ENCODE assay signal across 1 cellular context in genomic region chr16:12260647-12261262, GRCh38.
TF ChIP-seq lines count a peak whose summit lies in the region.

No MANE protein-coding gene starts in this region.

TF ChIP-seq in HepG2, 621 proteins besides CTCF, POLR2A, EP300 and RAD21 (continued from another document and continues in another):
- no peak for TF ChIP-seq ZNF646 (CRISPR knock-in tag; IDR thresholded peaks at IDR 0.05)
- TF ChIP-seq SIX1 (CRISPR knock-in tag; IDR thresholded peaks at IDR 0.05; ENCODE audit: borderline replicate concordance) = no peak
- no peak for TF ChIP-seq PBX2 (CRISPR knock-in tag; IDR thresholded peaks at IDR 0.05)
- TF ChIP-seq SP140L (CRISPR knock-in tag; IDR thresholded peaks at IDR 0.05; ENCODE audit: borderline replicate concordance) = no peak
- TF ChIP-seq PAWR (CRISPR knock-in tag; IDR thresholded peaks at IDR 0.05; ENCODE audit: borderline replicate concordance) = no peak
- TF ChIP-seq CHD4 (IDR thresholded peaks at IDR 0.05; ENCODE audit: borderline replicate concordance, low read length) = peak; percentile 84; the same call in 1 of the 2 replicates
- TF ChIP-seq CBX5 (CRISPR knock-in tag; IDR thresholded peaks at IDR 0.05; ENCODE audit: borderline replicate concordance) = peak; percentile 41; the same call in 1 of the 2 replicates
- no peak for TF ChIP-seq ZNF550 (CRISPR knock-in tag; IDR thresholded peaks at IDR 0.05; ENCODE audit: borderline replicate concordance)
- no peak for TF ChIP-seq ZNF256 (CRISPR knock-in tag; conservative IDR thresholded peaks at IDR 0.05)
- no peak for TF ChIP-seq ZNF614 (CRISPR knock-in tag; IDR thresholded peaks at IDR 0.05; ENCODE audit: borderline replicate concordance)
- 0 out of 2 replicates have a peak, but pooled peaks have one; percentile 95 for TF ChIP-seq ZNF468 (CRISPR knock-in tag; IDR thresholded peaks at IDR 0.05)
- peak; percentile 36; the same call in 1 of the 2 replicates for TF ChIP-seq ZIK1 (CRISPR knock-in tag; IDR thresholded peaks at IDR 0.05; ENCODE audit: borderline replicate concordance, low read depth)
- no peak for TF ChIP-seq GLI4 (CRISPR knock-in tag; IDR thresholded peaks at IDR 0.05; ENCODE audit: borderline replicate concordance)
- no peak for TF ChIP-seq TCF7 (IDR thresholded peaks at IDR 0.05; ENCODE audit: low read depth)
- peak; percentile 91 for TF ChIP-seq TFAP4 (IDR thresholded peaks at IDR 0.05; ENCODE audit: borderline replicate concordance, low read depth)
- no peak for TF ChIP-seq HOXA7 (CRISPR knock-in tag; IDR thresholded peaks at IDR 0.05)
- TF ChIP-seq ZC3H13 (CRISPR knock-in tag; IDR thresholded peaks at IDR 0.05) = no peak
- peak; percentile 5; the same call in 1 of the 2 replicates for TF ChIP-seq ZNF547 (CRISPR knock-in tag; IDR thresholded peaks at IDR 0.05)
- TF ChIP-seq XBP1 (CRISPR knock-in tag; IDR thresholded peaks at IDR 0.05) = no peak
- no peak for TF ChIP-seq CREBL2 (CRISPR knock-in tag; IDR thresholded peaks at IDR 0.05; ENCODE audit: borderline replicate concordance)
- TF ChIP-seq ZGPAT (CRISPR knock-in tag; IDR thresholded peaks at IDR 0.05) = peak; percentile 55; the same call in 1 of the 2 replicates
- no peak for TF ChIP-seq TSC22D2 (CRISPR knock-in tag; IDR thresholded peaks at IDR 0.05; ENCODE audit: borderline replicate concordance)
- TF ChIP-seq ZSCAN30 (CRISPR knock-in tag; IDR thresholded peaks at IDR 0.05) = no peak
- TF ChIP-seq ETV5 (CRISPR knock-in tag; IDR thresholded peaks at IDR 0.05; ENCODE audit: borderline replicate concordance) = no peak
- TF ChIP-seq HMGXB3 (CRISPR knock-in tag; IDR thresholded peaks at IDR 0.05; ENCODE audit: borderline replicate concordance) = 0 out of 2 replicates have a peak, but pooled peaks have one; percentile 27
- TF ChIP-seq ZNF770 (CRISPR knock-in tag; IDR thresholded peaks at IDR 0.05) = no peak
- no peak for TF ChIP-seq REPIN1 (CRISPR knock-in tag; IDR thresholded peaks at IDR 0.05; ENCODE audit: borderline replicate concordance, low read depth)
- TF ChIP-seq PTBP1 (IDR thresholded peaks at IDR 0.05; ENCODE audit: low read depth, low read length, poor library complexity, severe bottlenecking) = peak; percentile 61
- peak; percentile 37; the same call in 1 of the 2 replicates for TF ChIP-seq HHEX (CRISPR knock-in tag; IDR thresholded peaks at IDR 0.05)
- no peak for TF ChIP-seq PRDM4 (CRISPR knock-in tag; IDR thresholded peaks at IDR 0.05; ENCODE audit: borderline replicate concordance)
- no peak for TF ChIP-seq CREB3 (CRISPR knock-in tag; IDR thresholded peaks at IDR 0.05)
- no peak for TF ChIP-seq IRF2 (CRISPR knock-in tag; IDR thresholded peaks at IDR 0.05)
- no peak for TF ChIP-seq LRRFIP1 (CRISPR knock-in tag; conservative IDR thresholded peaks at IDR 0.05)
